ENCODE assay signal across 21 cellular contexts in the genomic region with DNA sequence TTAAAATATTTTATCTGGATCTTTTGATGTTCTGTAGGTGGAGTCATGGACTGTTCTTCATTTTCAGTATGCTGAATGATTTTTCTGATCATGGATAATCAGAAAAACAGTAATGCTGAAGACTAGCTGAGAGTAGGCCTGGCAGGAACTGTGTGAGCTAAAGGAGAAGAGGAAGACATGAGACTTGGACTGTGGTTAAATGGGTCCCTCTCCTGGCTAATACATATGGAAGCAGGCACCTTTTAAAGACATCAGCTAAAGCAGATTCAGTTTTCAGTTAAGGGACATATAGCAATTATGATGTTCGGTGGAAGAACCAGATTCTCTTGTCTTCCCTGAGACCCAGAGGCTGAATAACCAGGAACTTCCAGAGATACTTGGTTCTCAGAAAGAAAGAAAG.
DNase-seq lines count a peak whose midpoint lies in the region; ATAC-seq and TF ChIP-seq lines count a peak whose summit lies in the region.
"Had no signal": no experiment of that assay in that cellular context is flagged by ENCODE, and none has a peak within 500 bp of the region (broad histone marks: within the 10 kb centered on the region; RNA-seq: fewer than 3 reads in every experiment).

No MANE protein-coding gene starts in this region.

- H3K9me3 Mint-ChIP-seq in brain: peaks cover 0 to 5% (median 0%) of the 10 kb centered on the region in 5 experiments
- H3K9me3 Mint-ChIP-seq in CD14-positive monocyte: peaks cover 0 to 6% (median 4%) of the 10 kb centered on the region in 7 donors
- H3K9me3 Mint-ChIP-seq: stimulated activated memory B cell treated with anti-CD40 and anti-IgM and Interleukin-4, amounts not matched to agents 10 μg/mL and 1 μg/mL and 100 μg/mL, for 72 hours had no signal

- TF ChIP-seq POLR2A in upper lobe of left lung (IDR thresholded peaks at IDR 0.05): no peak

- no peak for ATAC-seq in upper lobe of left lung (ENCODE audit: low FRiP score in 2 of 2)
- ATAC-seq: left lung; naive thymus-derived CD8-positive, alpha-beta T cell; right lobe of liver; stimulated activated memory B cell treated with anti-CD40 and anti-IgM and Interleukin-4, amounts not matched to agents 10 μg/mL and 1 μg/mL and 100 μg/mL, for 72 hours had no signal

- H3K4me3 Mint-ChIP-seq in brain (peak overlapping the region in 1 of 5 experiments; percentile 28), CD14-positive monocyte (no peak overlapping the region)
- H3K4me3 Mint-ChIP-seq: CD4-positive, CD25-positive, alpha-beta regulatory T cell; naive thymus-derived CD8-positive, alpha-beta T cell; stimulated activated memory B cell treated with anti-CD40 and anti-IgM and Interleukin-4, amounts not matched to agents 10 μg/mL and 1 μg/mL and 100 μg/mL, for 72 hours had no signal

- TF ChIP-seq EP300 in upper lobe of left lung (IDR thresholded peaks at IDR 0.05): no peak

- no TSS peak for BruUV-seq in A673 (replicated peaks; lab: Mats Ljungman, UMichigan)

- H3K27ac Mint-ChIP-seq in brain (peak overlapping the region in 2 of 5 experiments; percentile 34 to 47), CD14-positive monocyte (no peak overlapping the region)
- H3K27ac Mint-ChIP-seq: CD4-positive, CD25-positive, alpha-beta regulatory T cell; naive thymus-derived CD8-positive, alpha-beta T cell; stimulated activated memory B cell treated with anti-CD40 and anti-IgM and Interleukin-4, amounts not matched to agents 10 μg/mL and 1 μg/mL and 100 μg/mL, for 72 hours had no signal

- POLR2A ChIA-PET in A673 (lab: Charles Lee; ENCODE audit: low non-redundant PET): no interaction called here

- TF ChIP-seq CTCF in A673 (conservative IDR thresholded peaks at IDR 0.05; ENCODE audit: low read depth, low read length): no peak
- peak; percentile 51 to 66 for TF ChIP-seq CTCF in brain (conservative IDR thresholded peaks at IDR 0.05)
- TF ChIP-seq CTCF in upper lobe of left lung (IDR thresholded peaks at IDR 0.05): no peak
- no peak for TF ChIP-seq CTCF in CD14-positive monocyte (IDR thresholded peaks at IDR 0.05)

- H3K4me3 ChIP-seq in A673 (ENCODE audit: low read depth, low read length, poor library complexity, severe bottlenecking): no peak overlapping the region
- H3K4me3 ChIP-seq in upper lobe of left lung: no peak overlapping the region
- H3K4me3 ChIP-seq: adrenal gland, coronary artery, esophagus squamous epithelium, left lung, right lobe of liver had no signal

- H3K27ac ChIP-seq in A673 (ENCODE audit: low read depth, low read length, poor library complexity, severe bottlenecking) (no peak overlapping the region), upper lobe of left lung (no peak overlapping the region)
- H3K27ac ChIP-seq: adrenal gland, coronary artery, esophagus squamous epithelium, left lung, right lobe of liver had no signal

- H3K27me3 Mint-ChIP-seq in brain: peaks cover 42% of the 10 kb centered on the region
- H3K27me3 Mint-ChIP-seq in CD14-positive monocyte (ENCODE audit: low read depth in 3 of 3): peaks cover 26 to 35% (median 30%) of the 10 kb centered on the region in 3 donors
- H3K27me3 Mint-ChIP-seq: stimulated activated memory B cell treated with anti-CD40 and anti-IgM and Interleukin-4, amounts not matched to agents 10 μg/mL and 1 μg/mL and 100 μg/mL, for 72 hours had no signal

- WGBS in upper lobe of left lung, 2 donors: 83 to 93% methylated on average over 1 of the region's 1 CpG

- CTCF ChIA-PET in A673 (lab: Charles Lee): interaction anchor here (0.9 to 1.8 kb wide), 6 partner anchors 10 to 533 kb away, joined by 3 to 19 read pairs (median 4); no protein-coding TSS in a partner anchor

- H3K36me3 ChIP-seq in A673 (ENCODE audit: insufficient read depth, low read length, poor library complexity, severe bottlenecking): no peaks in the 10 kb centered on the region
- no peaks in the 10 kb centered on the region for H3K36me3 ChIP-seq in upper lobe of left lung
- H3K36me3 ChIP-seq: adrenal gland, esophagus squamous epithelium, left lung, right lobe of liver had no signal

- no peaks in the 10 kb centered on the region for H3K9me3 ChIP-seq in A673 (ENCODE audit: low read depth, low read length, poor library complexity, severe bottlenecking)
- no peaks in the 10 kb centered on the region for H3K9me3 ChIP-seq in upper lobe of left lung
- H3K9me3 ChIP-seq: adrenal gland, esophagus squamous epithelium, left lung, right lobe of liver had no signal

- DNase-seq in A673 (ENCODE audit: low spot score): peak; percentile 39
- DNase-seq in DMS 273 (lab: John Stamatoyannopoulos, UW; ENCODE audit: unreplicated experiment): peak; percentile 74
- DNase-seq in NCI-H446 treated with DMSO at 0.1 percent for 48 hours (lab: John Stamatoyannopoulos, UW): peak; percentile 29
- DNase-seq in activated T-cell treated with anti-CD3 and anti-CD28 coated beads for 4 hours: no peak
- DNase-seq in upper lobe of left lung: no peak
- no peak for DNase-seq in CD14-positive monocyte (ENCODE audit: low spot score)
- DNase-seq in GM03348 (ENCODE audit: low spot score): no peak
- DNase-seq: activated T-cell treated with anti-CD3 and anti-CD28 coated beads, Interleukin-2, amount 50 U/mL, for 1 hour; adrenal gland; CD4-positive, CD25-positive, alpha-beta regulatory T cell; esophagus squamous epithelium; hippocampal formation; KBM-7; left lung; naive thymus-derived CD8-positive, alpha-beta T cell; NK-92 treated with Interleukin-12 subunit alpha and Interleukin-12 subunit beta, amount 100 ng/mL, for 24 hours; right lobe of liver; stimulated activated CD4-positive, alpha-beta T cell treated with anti-CD3 and anti-CD28 coated beads, Interleukin-4, amount 100 ng/mL, for 4 hours had no signal

- no peaks in the 10 kb centered on the region for H3K4me1 ChIP-seq in A673 (ENCODE audit: insufficient read depth, low read length, poor library complexity, severe bottlenecking)
- peaks cover 0 to 4% (median 0%) of the 10 kb centered on the region in 4 donors for H3K4me1 ChIP-seq in upper lobe of left lung
- H3K4me1 ChIP-seq: adrenal gland, left lung, right lobe of liver had no signal

- H3K4me1 Mint-ChIP-seq in brain: peaks cover 33% of the 10 kb centered on the region
- H3K4me1 Mint-ChIP-seq in CD14-positive monocyte: no peaks in the 10 kb centered on the region
- H3K4me1 Mint-ChIP-seq: CD4-positive, CD25-positive, alpha-beta regulatory T cell; naive thymus-derived CD8-positive, alpha-beta T cell; stimulated activated memory B cell treated with anti-CD40 and anti-IgM and Interleukin-4, amounts not matched to agents 10 μg/mL and 1 μg/mL and 100 μg/mL, for 72 hours had no signal

- H3K36me3 Mint-ChIP-seq in brain (no peaks in the 10 kb centered on the region), CD14-positive monocyte (no peaks in the 10 kb centered on the region)
- H3K36me3 Mint-ChIP-seq: CD4-positive, CD25-positive, alpha-beta regulatory T cell; stimulated activated memory B cell treated with anti-CD40 and anti-IgM and Interleukin-4, amounts not matched to agents 10 μg/mL and 1 μg/mL and 100 μg/mL, for 72 hours had no signal

- intact Hi-C loops in A673 (cut with micrococcal nuclease; ENCODE audit: unreplicated experiment): loop anchor here (10.0 kb wide), 1 partner anchor 593 kb away; no protein-coding TSS in a partner anchor
- intact Hi-C loops in CD14-positive monocyte (cut with micrococcal nuclease): no loop called here

- H3K27me3 ChIP-seq in A673 (replicated peaks; ENCODE audit: insufficient read depth, low read depth, low read length, poor library complexity) (no peaks in the 10 kb centered on the region), upper lobe of left lung (peaks cover 0 to 19% (median 7%) of the 10 kb centered on the region in 4 donors)

Comparison
In these comparisons a context has a peak if more than half of its experiments do, and no peak if none do; other contexts are left out.
1. DNase-seq: peak in A673 (single experiment), DMS 273 (single experiment) and NCI-H446 treated with DMSO at 0.1 percent for 48 hours (single experiment); none in activated T-cell treated with anti-CD3 and anti-CD28 coated beads for 4 hours (single experiment), upper lobe of left lung (0 of 2), CD14-positive monocyte (single experiment) and GM03348 (single experiment).
2. CTCF ChIP-seq: peak in brain (2 of 2); none in A673 (single experiment), upper lobe of left lung (0 of 6) and CD14-positive monocyte (single experiment).